ENCODE assay signal across 8 cellular contexts in the genomic region with DNA sequence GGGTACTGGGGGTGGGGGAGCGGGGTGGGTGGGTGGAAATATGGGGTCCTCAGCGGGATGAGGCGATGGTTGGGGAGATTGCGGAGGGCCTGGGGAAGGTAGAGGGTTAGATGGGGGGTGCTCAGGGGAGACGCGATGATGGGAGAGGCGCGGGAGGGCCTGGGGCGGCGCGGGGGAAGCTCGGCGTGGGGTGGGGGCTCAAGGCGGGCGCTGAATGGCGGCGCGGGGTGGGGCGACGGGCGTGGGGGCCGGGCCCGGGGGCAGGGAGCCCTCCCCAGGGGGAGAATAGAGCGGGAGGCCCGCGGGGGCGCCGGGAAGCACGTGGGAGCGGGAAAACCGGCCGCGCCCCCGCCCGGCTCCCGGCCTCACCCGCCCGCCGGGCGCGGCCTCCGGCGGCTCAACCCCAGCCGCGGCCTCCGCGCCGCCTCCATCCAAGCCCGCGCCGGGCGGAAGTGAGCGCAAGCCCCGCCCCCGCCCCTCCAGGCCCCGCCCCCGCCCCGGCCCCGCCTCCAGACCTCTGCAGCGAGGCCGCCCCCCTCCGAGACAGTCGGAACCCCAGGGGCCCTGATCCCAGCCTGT.
DNase-seq lines count a peak whose midpoint lies in the region; ATAC-seq and TF ChIP-seq lines count a peak whose summit lies in the region.

A gene with protein sequence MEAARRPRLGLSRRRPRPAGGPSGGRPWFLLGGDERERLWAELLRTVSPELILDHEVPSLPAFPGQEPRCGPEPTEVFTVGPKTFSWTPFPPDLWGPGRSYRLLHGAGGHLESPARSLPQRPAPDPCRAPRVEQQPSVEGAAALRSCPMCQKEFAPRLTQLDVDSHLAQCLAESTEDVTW (minus strand): TSS at position 454 of the 579 bp plus-strand sequence. CDS start 23 bp downstream, at position 431.

- H3K27me3 ChIP-seq in iPS DF 6.9 (ENCODE audit: control insufficient read depth, insufficient read depth, low read length): no peaks in the 10 kb centered on the region

- TF ChIP-seq CTCF in astrocyte of the spinal cord (IDR thresholded peaks at IDR 0.05; ENCODE audit: low read depth, low read length): no peak

- H3K9ac ChIP-seq in SK-N-MC (ENCODE audit: insufficient read length): peak within 1 kb of the TSS; percentile 65

- H3K36me3 ChIP-seq in SK-N-MC (ENCODE audit: insufficient read depth, low read length) (no peaks in the 10 kb centered on the region), iPS DF 6.9 (ENCODE audit: control insufficient read depth, insufficient read depth, low read length) (no peaks in the 10 kb centered on the region; the same call in 1 of the 2 replicates)

- in situ Hi-C loops in astrocyte of the spinal cord (cut with HindIII; ENCODE audit: low sequenced_read_pairs): loop anchor here (10.0 kb wide), 1 partner anchor 180 kb away; no protein-coding TSS in a partner anchor

- no CpG with 5 or more reads among the region's 63 CpGs for WGBS in iPS DF 6.9 (ENCODE audit: insufficient coverage, insufficient read length)

- peak; percentile 90 for DNase-seq in D341Med (ENCODE audit: low spot score)
- no peak for DNase-seq in SK-N-MC (ENCODE audit: low read depth, low spot score)
- no peak for DNase-seq in astrocyte of the spinal cord (ENCODE audit: low read depth, low spot score)
- DNase-seq in iPS DF 6.9 (ENCODE audit: low read depth, low spot score): no peak
- DNase-seq in skeletal muscle cell (ENCODE audit: low read depth): no peak
- DNase-seq in OCI-M2 (lab: John Stamatoyannopoulos, UW; ENCODE audit: unreplicated experiment): no peak

- H3K9me3 ChIP-seq in SK-N-MC (ENCODE audit: low read depth, low read length) (no peaks in the 10 kb centered on the region), iPS DF 6.9 (ENCODE audit: control insufficient read depth, insufficient read depth, low read length) (no peaks in the 10 kb centered on the region)

- peaks cover 9% of the 10 kb centered on the region; the same call in 1 of the 2 replicates for H3K4me1 ChIP-seq in iPS DF 6.9 (ENCODE audit: control insufficient read depth, insufficient read depth, low read length)

- H3K27ac ChIP-seq in SK-N-MC (peak within 1 kb of the TSS; percentile 75), iPS DF 6.9 (ENCODE audit: low read length) (no peak within 1 kb of the TSS)

- H3K4me3 ChIP-seq in SK-N-MC (peak within 1 kb of the TSS; percentile 88), astrocyte of the spinal cord (ENCODE audit: low read depth, low read length) (peak within 1 kb of the TSS; percentile 51), iPS DF 6.9 (ENCODE audit: low read length) (peak within 1 kb of the TSS; percentile 56; the same call in 1 of the 2 replicates), skeletal muscle cell (ENCODE audit: low read depth, low read length) (peak within 1 kb of the TSS; percentile 61)

- ATAC-seq in GM19395 (IDR thresholded peaks at IDR 0.05; ENCODE audit: unreplicated experiment) (peak; percentile 55), HG03457 (IDR thresholded peaks at IDR 0.05; ENCODE audit: unreplicated experiment) (peak; percentile 17)
